ENCODE assay signal across 8 cellular contexts in the genomic region with DNA sequence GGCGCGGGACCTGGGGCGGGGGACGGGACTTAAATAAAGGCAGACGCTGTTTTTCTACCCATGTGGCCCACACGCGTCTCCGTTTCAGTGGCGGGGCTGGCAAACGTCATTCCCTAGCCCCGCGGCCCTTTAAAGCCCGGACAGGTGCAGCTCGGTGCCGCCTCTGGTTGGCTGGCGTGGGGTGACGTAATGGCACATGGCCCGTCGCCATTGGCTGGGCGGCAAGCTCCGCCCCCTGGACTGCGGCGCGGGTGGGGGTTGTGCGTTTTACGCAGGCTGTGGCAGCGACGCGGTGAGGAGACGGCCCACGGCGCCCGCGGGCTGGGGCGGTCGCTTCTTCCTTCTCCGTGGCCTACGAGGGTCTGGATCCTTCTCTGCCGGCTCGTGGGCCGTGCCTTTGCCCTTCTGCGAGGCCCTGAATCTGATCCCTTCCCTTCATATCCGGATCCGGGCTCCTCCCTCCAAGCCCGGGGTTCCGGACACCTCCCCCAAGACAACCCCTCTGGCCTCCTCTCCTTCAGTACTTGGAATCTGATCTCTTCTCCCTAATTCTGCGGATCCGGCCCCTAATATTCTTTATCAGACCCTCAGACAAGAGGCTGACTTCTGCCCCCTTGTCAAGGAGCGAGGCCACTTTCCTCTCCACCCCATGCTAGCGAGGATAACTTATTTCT. TPM values are rescaled to one million over a fixed set of nuclear protein-coding genes. Genes with fewer than 3 reads are reported as not detected.
DNase-seq lines count a peak whose midpoint lies in the region; ATAC-seq, FAIRE-seq and TF ChIP-seq lines count a peak whose summit lies in the region.

A gene with protein sequence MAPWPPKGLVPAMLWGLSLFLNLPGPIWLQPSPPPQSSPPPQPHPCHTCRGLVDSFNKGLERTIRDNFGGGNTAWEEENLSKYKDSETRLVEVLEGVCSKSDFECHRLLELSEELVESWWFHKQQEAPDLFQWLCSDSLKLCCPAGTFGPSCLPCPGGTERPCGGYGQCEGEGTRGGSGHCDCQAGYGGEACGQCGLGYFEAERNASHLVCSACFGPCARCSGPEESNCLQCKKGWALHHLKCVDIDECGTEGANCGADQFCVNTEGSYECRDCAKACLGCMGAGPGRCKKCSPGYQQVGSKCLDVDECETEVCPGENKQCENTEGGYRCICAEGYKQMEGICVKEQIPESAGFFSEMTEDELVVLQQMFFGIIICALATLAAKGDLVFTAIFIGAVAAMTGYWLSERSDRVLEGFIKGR (plus strand): TSS at position 274 of the 674 bp plus-strand sequence. CDS start 605 bp downstream, outside the sequence.

- H3K9ac ChIP-seq in BLaER1 (peak within 1 kb of the TSS; percentile 88), HepG2 (ENCODE audit: insufficient read depth, low read depth, low read length) (peak within 1 kb of the TSS; percentile 85)

- POLR2A ChIA-PET in HepG2 (lab: Yijun Ruan, JAX), result interaction anchor here (0.7 to 7.6 kb wide), 37 partner anchors 9 to 570 kb away, joined by 3 to 124 read pairs (median 6); a partner anchor contains a TSS

- 2% methylated on average over 12 of the region's 50 CpGs for WGBS in HepG2 (ENCODE audit: low lambda C conversion rate)

- intact Hi-C loops in HepG2 (cut with micrococcal nuclease; ENCODE audit: unreplicated experiment), result loop anchor here (2.0 to 5.0 kb wide), 2 partner anchors 13 to 36 kb away; no protein-coding TSS in a partner anchor

- in situ Hi-C loops in HepG2 (cut with HindIII; ENCODE audit: extremely low pct_ligation_motif_present, low pct_unique_long_range_greater_than_20kb), result no loop called here

- peak within 1 kb of the TSS; percentile 99 for H3K4me2 ChIP-seq in BLaER1
- peak within 1 kb of the TSS; percentile 86 for H3K4me2 ChIP-seq in HepG2 (ENCODE audit: low read depth, low read length)

- peak; percentile 80 for FAIRE-seq in HepG2 (lab: Jason Lieb, UNC)

- TF ChIP-seq EP300 in HepG2 (IDR thresholded peaks at IDR 0.05; ENCODE audit: low read depth in 2 of 2, low read length in 2 of 2) (no peak), HepG2 (CRISPR knock-in tag; IDR thresholded peaks at IDR 0.05; ENCODE audit: borderline replicate concordance) (peak; percentile 19; the same call in 1 of the 2 replicates)

- H3K27me3 ChIP-seq in BLaER1 (no peaks in the 10 kb centered on the region), HepG2 (ENCODE audit: control insufficient read depth in 1 of 2, insufficient read depth in 2 of 2, low read length in 2 of 2) (no peaks in the 10 kb centered on the region)

- H3K27ac ChIP-seq in BLaER1 (peak within 1 kb of the TSS; percentile 92), HepG2 (ENCODE audit: extremely low read length, insufficient read depth, low read length) (peak within 1 kb of the TSS; percentile 92)

- no peaks in the 10 kb centered on the region for H4K20me1 ChIP-seq in BLaER1
- H4K20me1 ChIP-seq in HepG2 (ENCODE audit: insufficient read depth, low read length), result no peaks in the 10 kb centered on the region

- H3K79me2 ChIP-seq in HepG2 (ENCODE audit: insufficient read depth, low read length), result peaks cover 20% of the 10 kb centered on the region

- H3K4me3 ChIP-seq in BLaER1 (peak within 1 kb of the TSS; percentile 80), HepG2 (replicated peaks in 1 of 3; ENCODE audit: insufficient read depth in 1 of 3, low read depth in 2 of 3, low read length in 3 of 3) (peak within 1 kb of the TSS; percentile 70 to 82 (median 80))

- no peak for TF ChIP-seq RAD21 in HepG2 (CRISPR knock-in tag; IDR thresholded peaks at IDR 0.05)

- H3K36me3 ChIP-seq in BLaER1 (peaks cover 39% of the 10 kb centered on the region), HepG2 (replicated peaks in 1 of 2; ENCODE audit: control insufficient read depth in 1 of 2, insufficient read depth in 2 of 2, low read length in 2 of 2) (peaks cover 0 to 18% of the 10 kb centered on the region in 2 experiments; a peak in 2 of 5 replicates)

- no peaks in the 10 kb centered on the region for H3K9me3 ChIP-seq in BLaER1
- no peaks in the 10 kb centered on the region for H3K9me3 ChIP-seq in HepG2 (ENCODE audit: low read length)

- TF ChIP-seq POLR2A in HepG2 (IDR thresholded peaks at IDR 0.05; ENCODE audit: insufficient read depth in 1 of 2, low read depth in 2 of 2, low read length in 2 of 2), result peak; percentile 71 to 91

- H2AFZ ChIP-seq in HepG2 (ENCODE audit: low read length), result no peak within 1 kb of the TSS

- H3K4me1 ChIP-seq in BLaER1, result peaks cover 29% of the 10 kb centered on the region
- peaks cover 47% of the 10 kb centered on the region for H3K4me1 ChIP-seq in HepG2 (ENCODE audit: insufficient read depth, low read length)

- peak; percentile 82 for ATAC-seq in HG03457 (IDR thresholded peaks at IDR 0.05; ENCODE audit: unreplicated experiment)
- peak; percentile 87 for ATAC-seq in HepG2

- TF ChIP-seq CTCF in HepG2 (CRISPR knock-in tag; IDR thresholded peaks at IDR 0.05), result 0 out of 2 replicates have a peak, but pooled peaks have one; percentile 15

- CTCF ChIA-PET in HepG2 (lab: Yijun Ruan, JAX; ENCODE audit: low intra/inter-chr PET ratio, low total read pairs), result interaction anchor here (3.1 kb wide), 1 partner anchor 13 kb away, joined by 14 read pairs; no protein-coding TSS in a partner anchor

- DNase-seq in GM19240 (ENCODE audit: insufficient read length, low spot score) (peak; percentile 93), NCI-H774 (lab: John Stamatoyannopoulos, UW) (peak; percentile 86), dermis blood vessel endothelial cell (peak; percentile 97), HepG2 (ENCODE audit: low spot score) (peak; percentile 90)
- peak; percentile 93 to 95 for DNase-seq in activated CD4-positive, alpha-beta T cell treated with anti-CD3 and anti-CD28 coated beads, Interleukin-2, amount 50 U/mL, for 24 hours (ENCODE audit: low read depth in 1 of 2, low spot score in 1 of 2)
- DNase-seq in stimulated activated CD4-positive, alpha-beta T cell treated with anti-CD3 and anti-CD28 coated beads, Interleukin-2, amount 100 ng/mL, for 48 hours, result peak; percentile 94 to 96

- BruUV-seq in HepG2 (replicated peaks; lab: Mats Ljungman, UMichigan), result no TSS peak

TF ChIP-seq in HepG2, 621 proteins besides CTCF, POLR2A, EP300 and RAD21 (continues in another document):
- TF ChIP-seq ZNF749 (CRISPR knock-in tag; IDR thresholded peaks at IDR 0.05; ENCODE audit: borderline replicate concordance), result peak; percentile 55; the same call in 1 of the 2 replicates
- no peak; the same call in 1 of the 2 replicates for TF ChIP-seq ZNF766 (CRISPR knock-in tag; IDR thresholded peaks at IDR 0.05; ENCODE audit: borderline replicate concordance)
- TF ChIP-seq, protein P1, sequence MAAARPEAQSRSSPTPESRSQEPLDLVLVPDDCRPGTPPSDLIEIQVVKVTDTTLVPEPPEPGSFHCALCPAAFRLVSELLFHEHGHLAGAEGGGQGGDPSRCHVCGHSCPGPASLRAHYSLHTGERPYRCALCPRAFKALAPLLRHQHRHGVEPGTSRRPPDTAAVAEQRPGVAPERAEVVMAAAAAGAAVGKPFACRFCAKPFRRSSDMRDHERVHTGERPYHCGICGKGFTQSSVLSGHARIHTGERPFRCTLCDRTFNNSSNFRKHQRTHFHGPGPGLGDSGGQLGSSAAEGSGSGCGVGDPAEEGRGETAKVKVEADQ (CRISPR knock-in tag; IDR thresholded peaks at IDR 0.05; ENCODE audit: borderline replicate concordance), result no peak
- no peak for TF ChIP-seq KLF13 (CRISPR knock-in tag; IDR thresholded peaks at IDR 0.05)
- TF ChIP-seq ZNF264 (CRISPR knock-in tag; IDR thresholded peaks at IDR 0.05), result 0 out of 2 replicates have a peak, but pooled peaks have one; percentile 57
- TF ChIP-seq, protein P2, sequence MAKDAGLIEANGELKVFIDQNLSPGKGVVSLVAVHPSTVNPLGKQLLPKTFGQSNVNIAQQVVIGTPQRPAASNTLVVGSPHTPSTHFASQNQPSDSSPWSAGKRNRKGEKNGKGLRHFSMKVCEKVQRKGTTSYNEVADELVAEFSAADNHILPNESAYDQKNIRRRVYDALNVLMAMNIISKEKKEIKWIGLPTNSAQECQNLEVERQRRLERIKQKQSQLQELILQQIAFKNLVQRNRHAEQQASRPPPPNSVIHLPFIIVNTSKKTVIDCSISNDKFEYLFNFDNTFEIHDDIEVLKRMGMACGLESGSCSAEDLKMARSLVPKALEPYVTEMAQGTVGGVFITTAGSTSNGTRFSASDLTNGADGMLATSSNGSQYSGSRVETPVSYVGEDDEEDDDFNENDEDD (CRISPR knock-in tag; IDR thresholded peaks at IDR 0.05; ENCODE audit: borderline replicate concordance), result peak; percentile 84
- no peak for TF ChIP-seq CBX1 (IDR thresholded peaks at IDR 0.05; ENCODE audit: low read depth)
- peak; percentile 29; the same call in 1 of the 2 replicates for TF ChIP-seq ZNF230 (CRISPR knock-in tag; IDR thresholded peaks at IDR 0.05)
- no peak for TF ChIP-seq SPEN (CRISPR knock-in tag; IDR thresholded peaks at IDR 0.05; ENCODE audit: low read depth)

RNA-seq across cellular contexts. Expression of the gene that starts here (rescaled TPM):
- total RNA-seq in dermis blood vessel endothelial cell (33.1 and 50.4 TPM in 2 replicates), HepG2 (2016; rRNA removed; fragmentation: Illumina TruSeq; extraction: Trizol) (12.0 and 27.1 TPM in 2 replicates)
- 5.5 and 6.3 TPM in 2 replicates for total RNA-seq in HepG2 (2016; cell fraction: cytosol; rRNA removed; fragmentation: Illumina TruSeq; extraction: Trizol; ENCODE audit: low read depth)
- total RNA-seq in HepG2 (2016; cell fraction: insoluble cytoplasmic fraction; rRNA removed; fragmentation: Illumina TruSeq; extraction: Trizol), result 10.5 and 28.2 TPM in 2 replicates
- 8.2 and 8.3 TPM in 2 replicates for total RNA-seq in HepG2 (2016; cell fraction: membrane; rRNA removed; fragmentation: Illumina TruSeq; extraction: Trizol)
- 29.9 and 34.8 TPM in 2 replicates for total RNA-seq in HepG2 (2016; cell fraction: nucleus; rRNA removed; fragmentation: Illumina TruSeq; extraction: Trizol)
- 61.9 and 75.9 TPM in 2 replicates for polyA plus RNA-seq in HepG2 (2011; rRNA removed)
- 73.8 and 82.2 TPM in 2 replicates for polyA plus RNA-seq in HepG2 (2011; cell fraction: cytosol; rRNA removed)
- 172 and 195 TPM in 2 replicates for polyA plus RNA-seq in HepG2 (2011; cell fraction: nucleus; rRNA removed)
- polyA plus RNA-seq in HepG2 (2012), result 41.6 and 60.4 TPM in 2 replicates
- 3.9 and 4.5 TPM in 2 replicates for polyA plus RNA-seq in HepG2 (2016; cell fraction: cytosol; fragmentation: Illumina TruSeq; extraction: Trizol; ENCODE audit: low read depth)
- polyA plus RNA-seq in HepG2 (2016; cell fraction: insoluble cytoplasmic fraction; fragmentation: Illumina TruSeq; extraction: Trizol; ENCODE audit: low read depth), result 9.1 and 10.0 TPM in 2 replicates
- 6.9 and 8.5 TPM in 2 replicates for polyA plus RNA-seq in HepG2 (2016; cell fraction: membrane; fragmentation: Illumina TruSeq; extraction: Trizol; ENCODE audit: low read depth)
- polyA plus RNA-seq in HepG2 (2016; cell fraction: nucleus; fragmentation: Illumina TruSeq; extraction: Trizol; ENCODE audit: insufficient read depth, low read depth), result 74.9 and 77.9 TPM in 2 replicates
- polyA minus RNA-seq in HepG2 (2011; rRNA and poly(A)+ RNA removed; ENCODE audit: low replicate concordance), result 9.2 and 39.2 TPM in 2 replicates
- 10.7 and 13.6 TPM in 2 replicates for polyA minus RNA-seq in HepG2 (2011; cell fraction: cytosol; rRNA and poly(A)+ RNA removed)
- 19.3 and 20.9 TPM in 2 replicates for polyA minus RNA-seq in HepG2 (2011; cell fraction: nucleus; rRNA and poly(A)+ RNA removed)

Comparison
In these comparisons a context has a peak if more than half of its experiments do, and no peak if none do; other contexts are left out.
1. Peak in every context shown above with its lines: DNase-seq, ATAC-seq, H3K4me3 ChIP-seq and H3K27ac ChIP-seq.